Comparison of ENCODE assay signal across 16 cellular contexts in genomic region chr15:101424984-101425383, GRCh38.
DNase-seq lines count a peak whose midpoint lies in the region; ATAC-seq, FAIRE-seq and TF ChIP-seq lines count a peak whose summit lies in the region.
"Had no signal": no experiment of that assay in that cellular context is flagged by ENCODE, and none has a peak within 500 bp of the region (broad histone marks: within the 10 kb centered on the region; RNA-seq: fewer than 3 reads in every experiment).

No MANE protein-coding gene starts in this region.

- no peak overlapping the region for H2BK120ac ChIP-seq in IMR-90 (ENCODE audit: low read depth, low read length)

- H3K14ac ChIP-seq in IMR-90 (replicated peaks; ENCODE audit: low read depth, low read length) = no peak overlapping the region

- no peaks in the 10 kb centered on the region for H3K9me1 ChIP-seq in IMR-90 (ENCODE audit: insufficient read depth, low read length)

- ATAC-seq in IMR-90 (ENCODE audit: low read depth) (no peak), HepG2 (no peak; the same call in 2 of the 3 replicates), GM18519 (IDR thresholded peaks at IDR 0.05; ENCODE audit: low FRiP score, unreplicated experiment) (no peak)
- ATAC-seq: CD8-positive, alpha-beta T cell had no signal

- no peak overlapping the region for H3K18ac ChIP-seq in IMR-90 (ENCODE audit: low read depth, low read length)

- TF ChIP-seq POLR2A in IMR-90 (IDR thresholded peaks at IDR 0.05; ENCODE audit: low read depth, low read length) = no peak
- TF ChIP-seq POLR2A in HepG2 (IDR thresholded peaks at IDR 0.05; ENCODE audit: insufficient read depth in 1 of 2, low read depth in 2 of 2, low read length in 2 of 2) = no peak
- TF ChIP-seq POLR2A in spleen (IDR thresholded peaks at IDR 0.05) = no peak

- H3K4me2 ChIP-seq in IMR-90 (ENCODE audit: low read depth, low read length) = no peak overlapping the region
- H3K4me2 ChIP-seq in HepG2 (ENCODE audit: low read depth, low read length) = no peak overlapping the region

- H3K27me3 ChIP-seq in IMR-90 (ENCODE audit: control insufficient read depth, insufficient read depth, low read length) (peaks cover 11% of the 10 kb centered on the region), HepG2 (ENCODE audit: control insufficient read depth in 1 of 2, insufficient read depth in 2 of 2, low read length in 2 of 2) (no peaks in the 10 kb centered on the region), spleen (replicated peaks in 1 of 7) (peaks cover 0 to 8% (median 0%) of the 10 kb centered on the region in 7 donors)

- TF ChIP-seq RAD21 in IMR-90 (IDR thresholded peaks at IDR 0.05; ENCODE audit: low read length) = no peak
- TF ChIP-seq RAD21 in HepG2 (CRISPR knock-in tag; IDR thresholded peaks at IDR 0.05) = no peak

- H3K4ac ChIP-seq in IMR-90 (ENCODE audit: low read depth, low read length) = no peak overlapping the region

- FAIRE-seq in HepG2 (lab: Jason Lieb, UNC) = no peak
- FAIRE-seq: GM18507 had no signal

- TF ChIP-seq CTCF in IMR-90 (conservative IDR thresholded peaks at IDR 0.05; ENCODE audit: low read depth, low read length) (no peak), HepG2 (CRISPR knock-in tag; IDR thresholded peaks at IDR 0.05) (no peak), spleen (IDR thresholded peaks at IDR 0.05 in 8 of 11, conservative IDR thresholded peaks at IDR 0.05 in 3 of 11) (no peak)

- no peak overlapping the region for H3K4me3 ChIP-seq in IMR-90 (ENCODE audit: insufficient read depth, low read depth, low read length)
- no peak overlapping the region for H3K4me3 ChIP-seq in HepG2 (replicated peaks in 1 of 3; ENCODE audit: insufficient read depth in 1 of 3, low read depth in 2 of 3, low read length in 3 of 3)
- no peak overlapping the region for H3K4me3 ChIP-seq in spleen
- H3K4me3 ChIP-seq: GM23248 had no signal

- DNase-seq in activated CD8-positive, alpha-beta memory T cell treated with anti-CD3 and anti-CD28 coated beads for 24 hours = peak; percentile 26
- DNase-seq in activated CD8-positive, alpha-beta memory T cell treated with anti-CD3 and anti-CD28 coated beads, Interleukin-2, amount 50 U/mL, for 48 hours = no peak
- DNase-seq in IMR-90 (no peak), HepG2 (ENCODE audit: low spot score) (no peak), spleen (peak; percentile 63), cerebellum (ENCODE audit: low spot score) (no peak), putamen (ENCODE audit: low spot score) (no peak)
- DNase-seq: Caco-2; CD8-positive, alpha-beta T cell; DMS53; GF-D8; GM23248; HCEC 1CT had no signal

- in situ Hi-C loops in IMR-90 (cut with MboI; ENCODE audit: low sequenced_read_pairs) = no loop called here
- in situ Hi-C loops in HepG2 (cut with HindIII; ENCODE audit: extremely low pct_ligation_motif_present, low pct_unique_long_range_greater_than_20kb) = no loop called here

- 60% methylated on average over 5 of the region's 7 CpGs; no CpG with 5 or more reads in 1 of the 2 experiments for WGBS in IMR-90 (ENCODE audit: extremely low coverage in 2 of 2, insufficient read length in 1 of 2), 2 experiments
- WGBS in HepG2 (ENCODE audit: low lambda C conversion rate) = 100% methylated on average over 6 of the region's 7 CpGs
- WGBS in spleen, 5 donors = 81 to 88% (median 88%) methylated on average over 6 to 7 of the region's 7 CpGs

- H3K36me3 ChIP-seq in IMR-90 (ENCODE audit: control insufficient read depth, insufficient read depth, low read length) = no peaks in the 10 kb centered on the region
- peaks cover 28 to 64% of the 10 kb centered on the region in 2 experiments; a peak in 4 of 5 replicates for H3K36me3 ChIP-seq in HepG2 (replicated peaks in 1 of 2; ENCODE audit: control insufficient read depth in 1 of 2, insufficient read depth in 2 of 2, low read length in 2 of 2)
- H3K36me3 ChIP-seq in spleen = peaks cover 0 to 85% (median 2%) of the 10 kb centered on the region in 6 donors

- H3K9me3 ChIP-seq in IMR-90 (ENCODE audit: control insufficient read depth, insufficient read depth, low read length) (no peaks in the 10 kb centered on the region), HepG2 (ENCODE audit: low read length) (no peaks in the 10 kb centered on the region), spleen (peaks cover 0 to 6% (median 0%) of the 10 kb centered on the region in 8 donors)
- H3K9me3 ChIP-seq: Caco-2 had no signal

- no peak overlapping the region for H2BK20ac ChIP-seq in IMR-90 (ENCODE audit: low read depth, low read length)

- H3K4me1 ChIP-seq in IMR-90 (ENCODE audit: control insufficient read depth, insufficient read depth, low read length) (no peaks in the 10 kb centered on the region), HepG2 (ENCODE audit: insufficient read depth, low read length) (no peaks in the 10 kb centered on the region), spleen (peaks cover 0 to 18% (median 6%) of the 10 kb centered on the region in 6 donors)
- H3K4me1 ChIP-seq: Caco-2 had no signal

- no peaks in the 10 kb centered on the region for H3K79me2 ChIP-seq in HepG2 (ENCODE audit: insufficient read depth, low read length)

- no peak overlapping the region for H2AK9ac ChIP-seq in IMR-90 (replicated peaks; ENCODE audit: low read depth, low read length, poor library complexity)

- no TSS peak for BruUV-seq in IMR-90 (replicated peaks; lab: Mats Ljungman, UMichigan)
- BruUV-seq in HepG2 (replicated peaks; lab: Mats Ljungman, UMichigan) = TSS peak; percentile 27

- POLR2A ChIA-PET in IMR-90 (lab: Charles Lee; ENCODE audit: unreplicated experiment) = no interaction called here
- POLR2A ChIA-PET in HepG2 (lab: Yijun Ruan, JAX) = no interaction called here

- no peak overlapping the region for H3K56ac ChIP-seq in IMR-90 (ENCODE audit: extremely low read depth, insufficient read depth, low read length)

- H2AFZ ChIP-seq in IMR-90 (replicated peaks; ENCODE audit: low read length, poor library complexity) = peak overlapping the region; percentile 32
- no peak overlapping the region for H2AFZ ChIP-seq in HepG2 (ENCODE audit: low read length)
- H2AFZ ChIP-seq: GM23248 had no signal

- CTCF ChIA-PET in IMR-90 (lab: Yijun Ruan, JAX) (no interaction called here), HepG2 (lab: Yijun Ruan, JAX; ENCODE audit: low intra/inter-chr PET ratio, low total read pairs) (no interaction called here)

- no peak overlapping the region for H2BK15ac ChIP-seq in IMR-90 (ENCODE audit: low read depth, low read length)

- no peaks in the 10 kb centered on the region for H3K79me1 ChIP-seq in IMR-90 (ENCODE audit: low read depth in 1 of 2, low read length in 2 of 2)

- intact Hi-C loops in IMR-90 (cut with micrococcal nuclease) = no loop called here
- intact Hi-C loops in HepG2 (cut with micrococcal nuclease; ENCODE audit: unreplicated experiment) = no loop called here
- intact Hi-C loops in spleen (cut with DNase I; ENCODE audit: low total_unique reads) = no loop called here

- no peak for TF ChIP-seq EP300 in HepG2 (IDR thresholded peaks at IDR 0.05; ENCODE audit: low read depth in 2 of 2, low read length in 2 of 2)
- no peak for TF ChIP-seq EP300 in HepG2 (CRISPR knock-in tag; IDR thresholded peaks at IDR 0.05; ENCODE audit: borderline replicate concordance)

- H2BK5ac ChIP-seq in IMR-90 (ENCODE audit: low read depth, low read length, poor library complexity, severe bottlenecking) = no peak overlapping the region

- H4K20me1 ChIP-seq in IMR-90 (ENCODE audit: insufficient read depth, low read length) (no peaks in the 10 kb centered on the region), HepG2 (ENCODE audit: insufficient read depth, low read length) (no peaks in the 10 kb centered on the region)

- no peak overlapping the region for H2AK5ac ChIP-seq in IMR-90 (ENCODE audit: low read depth, low read length)

- no peak overlapping the region for H3K23ac ChIP-seq in IMR-90 (ENCODE audit: low read depth, low read length)

- H4K5ac ChIP-seq in IMR-90 (ENCODE audit: low read depth, low read length) = no peak overlapping the region

- H4K8ac ChIP-seq in IMR-90 (ENCODE audit: low read depth in 2 of 2, low read length in 2 of 2) = no peak overlapping the region

- no peak overlapping the region for H4K91ac ChIP-seq in IMR-90 (ENCODE audit: insufficient read depth, low read depth, low read length)

- dilution Hi-C loops in IMR-90 (cut with HindIII; ENCODE audit: low sequenced_read_pairs, unreplicated experiment) = no loop called here

- H3K27ac ChIP-seq in IMR-90 (ENCODE audit: insufficient read depth, low read length) (no peak overlapping the region), HepG2 (ENCODE audit: extremely low read length, insufficient read depth, low read length) (no peak overlapping the region), spleen (peak overlapping the region in 2 of 8 donors; percentile 1 to 16)
- H3K27ac ChIP-seq: 22Rv1, GM23248 had no signal

- H3K9ac ChIP-seq in IMR-90 (ENCODE audit: low read depth, low read length) (no peak overlapping the region), HepG2 (ENCODE audit: insufficient read depth, low read depth, low read length) (no peak overlapping the region)
- H3K9ac ChIP-seq: GM23248 had no signal

TF ChIP-seq in IMR-90, 13 proteins besides CTCF, POLR2A, EP300 and RAD21 (continues in another document):
- no peak for TF ChIP-seq RCOR1 (IDR thresholded peaks at IDR 0.05; ENCODE audit: insufficient replicate concordance, low read length)
- TF ChIP-seq MAZ (IDR thresholded peaks at IDR 0.05; ENCODE audit: borderline replicate concordance, low read depth, low read length) = no peak
- TF ChIP-seq BHLHE40 (IDR thresholded peaks at IDR 0.05; ENCODE audit: low read depth, low read length) = no peak
- TF ChIP-seq MXI1 (IDR thresholded peaks at IDR 0.05; ENCODE audit: borderline replicate concordance, low read depth, low read length) = no peak

TF ChIP-seq in HepG2, 621 proteins besides CTCF, POLR2A, EP300 and RAD21 (continues in another document):
- TF ChIP-seq CREB1 (IDR thresholded peaks at IDR 0.05) (no peak), CREB1 (CRISPR knock-in tag; IDR thresholded peaks at IDR 0.05) (no peak), TOPORS (CRISPR knock-in tag; IDR thresholded peaks at IDR 0.05) (no peak), NFE2 (CRISPR knock-in tag; IDR thresholded peaks at IDR 0.05) (no peak), SP2 (CRISPR knock-in tag; IDR thresholded peaks at IDR 0.05) (no peak), ZNF678 (CRISPR knock-in tag; IDR thresholded peaks at IDR 0.05) (no peak), MXI1 (IDR thresholded peaks at IDR 0.05; ENCODE audit: borderline replicate concordance, low read depth, low read length) (no peak), ZNF737 (CRISPR knock-in tag; IDR thresholded peaks at IDR 0.05; ENCODE audit: borderline replicate concordance) (no peak), ZNF550 (CRISPR knock-in tag; IDR thresholded peaks at IDR 0.05; ENCODE audit: borderline replicate concordance) (no peak), E2F2 (CRISPR knock-in tag; IDR thresholded peaks at IDR 0.05; ENCODE audit: borderline replicate concordance) (no peak)

Comparison
In these comparisons a context has a peak if more than half of its experiments do, and no peak if none do; other contexts are left out.
1. DNase-seq: peak in activated CD8-positive, alpha-beta memory T cell treated with anti-CD3 and anti-CD28 coated beads for 24 hours (single experiment) and spleen (single experiment); none in activated CD8-positive, alpha-beta memory T cell treated with anti-CD3 and anti-CD28 coated beads, Interleukin-2, amount 50 U/mL, for 48 hours (single experiment), IMR-90 (single experiment), HepG2 (single experiment), cerebellum (single experiment) and putamen (single experiment).